Comparison of ENCODE assay signal across 21 cellular contexts in the genomic region with DNA sequence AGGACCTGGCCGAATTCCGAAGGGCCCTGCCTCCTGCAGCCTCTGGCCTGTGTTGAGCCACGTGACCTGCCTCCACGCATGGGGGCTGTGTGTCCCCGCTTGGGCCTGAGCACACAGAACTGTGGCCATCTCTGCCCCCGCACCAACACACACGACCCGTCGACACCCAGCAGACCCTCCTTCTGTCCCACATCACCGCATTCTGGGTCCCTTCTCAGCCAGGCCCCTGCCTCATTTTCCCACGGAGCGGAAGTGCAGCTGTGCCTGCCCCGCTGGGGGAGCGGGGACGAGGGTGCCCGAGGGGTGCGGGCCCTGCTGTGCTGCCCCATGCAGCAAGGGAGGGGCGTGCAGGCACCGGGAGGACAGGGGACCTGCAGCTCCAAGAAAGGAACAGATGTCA.
"Had no signal": no experiment of that assay in that cellular context is flagged by ENCODE, and none has a peak within 500 bp of the region (broad histone marks: within the 10 kb centered on the region; RNA-seq: fewer than 3 reads in every experiment).

No MANE protein-coding gene starts in this region.

- H3K36me3 Mint-ChIP-seq: natural killer cell had no signal

- H3K36me3 ChIP-seq: neural progenitor cell had no signal

- H3K9me3 ChIP-seq: esophagus squamous epithelium, prostate gland, right atrium auricular region, sigmoid colon, stomach, thyroid gland had no signal

- H3K4me2 ChIP-seq: neural progenitor cell had no signal

- H3K4me3 Mint-ChIP-seq: effector memory CD8-positive, alpha-beta T cell; memory B cell; natural killer cell; neural progenitor cell had no signal

- H3K27ac Mint-ChIP-seq: effector memory CD8-positive, alpha-beta T cell; memory B cell; natural killer cell; neural progenitor cell had no signal

- H2AFZ ChIP-seq: neural progenitor cell had no signal

- H3K27me3 Mint-ChIP-seq: effector memory CD8-positive, alpha-beta T cell; memory B cell had no signal

- H3K27me3 ChIP-seq: esophagus squamous epithelium, neural progenitor cell, right atrium auricular region, sigmoid colon, stomach, thyroid gland had no signal

- H3K27ac ChIP-seq: esophagus squamous epithelium, neural progenitor cell, prostate gland had no signal

- H3K9me3 Mint-ChIP-seq: effector memory CD8-positive, alpha-beta T cell; memory B cell; natural killer cell; neural progenitor cell had no signal

- H3K4me3 ChIP-seq: coronary artery, esophagus squamous epithelium, lung, neural progenitor cell, prostate gland, right atrium auricular region, sigmoid colon, stomach, thyroid gland had no signal

- ATAC-seq: effector memory CD8-positive, alpha-beta T cell; left lobe of liver; natural killer cell had no signal

- H3K9ac ChIP-seq: neural progenitor cell had no signal

- DNase-seq: dermis blood vessel endothelial cell; effector memory CD8-positive, alpha-beta T cell; erythroblast; esophagus squamous epithelium; foreskin melanocyte; glutamatergic neuron; hypothalamus; natural killer cell; sigmoid colon; stimulated activated CD4-positive, alpha-beta T cell treated with anti-CD3 and anti-CD28 coated beads, Interleukin-4, amount 100 ng/mL, for 4 hours; stimulated activated naive CD4-positive, alpha-beta T cell; stomach; trophoblast cell had no signal
